Comparison of ENCODE assay signal across 8 cellular contexts in the genomic region with DNA sequence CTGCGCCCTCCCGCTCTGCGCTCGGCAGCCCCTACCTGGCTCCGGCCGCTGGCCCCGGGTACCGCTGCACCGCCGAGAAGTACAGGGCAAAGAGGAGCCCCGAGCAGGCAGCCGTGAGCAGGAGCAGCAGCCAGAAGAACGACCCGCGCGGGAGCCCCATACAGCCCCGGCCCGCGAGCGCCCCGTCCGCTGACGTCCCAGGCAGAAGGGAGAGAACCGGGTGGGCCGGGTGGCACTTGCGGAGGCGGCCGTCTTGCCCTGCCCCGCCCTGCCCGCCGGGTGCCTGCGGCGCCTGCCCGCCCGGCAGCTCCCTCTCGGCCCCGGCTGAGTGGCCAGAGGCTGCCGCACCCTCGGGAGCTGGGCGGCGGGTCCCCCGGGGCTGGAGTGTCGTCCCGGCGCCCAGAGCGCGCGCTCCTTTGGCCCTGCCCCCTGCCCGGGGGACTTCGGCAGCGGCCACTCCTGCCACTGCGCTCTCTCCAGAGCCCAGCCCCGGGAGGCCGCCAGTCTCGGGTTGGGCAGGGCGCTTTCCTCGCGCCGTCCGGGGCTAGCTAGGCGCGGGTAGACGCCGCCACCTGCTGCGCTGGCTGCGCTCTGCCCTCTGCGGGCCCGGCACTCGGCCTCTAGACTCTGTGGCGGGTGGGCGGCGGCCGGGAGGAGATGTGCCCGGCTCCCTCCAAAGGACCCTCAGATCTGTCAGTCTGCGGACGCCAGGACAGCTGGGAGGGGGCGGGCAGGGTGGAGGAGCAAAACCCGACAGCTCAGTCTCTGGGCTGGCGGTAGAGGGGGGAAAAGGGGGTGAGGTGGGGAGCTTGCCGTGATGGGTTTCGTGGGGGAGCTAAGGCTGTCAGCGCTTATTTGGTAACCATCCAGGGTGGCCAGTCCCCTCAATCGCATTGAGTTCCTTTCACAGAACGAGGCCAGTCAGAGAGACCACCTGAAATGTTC. TPM values are rescaled to one million over a fixed set of nuclear protein-coding genes. Genes with fewer than 3 reads are reported as not detected.
DNase-seq lines count a peak whose midpoint lies in the region; ATAC-seq, FAIRE-seq and TF ChIP-seq lines count a peak whose summit lies in the region.

ST6GALNAC2 (minus strand) TSS at position 212 of the 945 bp plus-strand sequence; CDS start at position 160, 52 bp downstream.

- H3K9me3 ChIP-seq in BE2C (no peaks in the 10 kb centered on the region), HEK293 (ENCODE audit: control insufficient read depth, insufficient read depth, low read depth, low read length) (no peaks in the 10 kb centered on the region), SJCRH30 (replicated peaks) (no peaks in the 10 kb centered on the region; the same call in 1 of the 2 replicates), K562 (replicated peaks; ENCODE audit: control insufficient read depth, insufficient read depth, low read depth, low read length) (no peaks in the 10 kb centered on the region), iPS-18a (ENCODE audit: control insufficient read depth, low read depth, low read length) (no peaks in the 10 kb centered on the region)

- FAIRE-seq in K562 (lab: Jason Lieb, UNC), result no peak

- H3K36me3 ChIP-seq in BE2C (no peaks in the 10 kb centered on the region), HEK293 (ENCODE audit: control insufficient read depth in 2 of 2, insufficient read depth in 1 of 2, low read length in 2 of 2) (no peaks in the 10 kb centered on the region), SJCRH30 (no peaks in the 10 kb centered on the region), K562 (ENCODE audit: control insufficient read depth, insufficient read depth, low read length) (no peaks in the 10 kb centered on the region), iPS-18a (ENCODE audit: control insufficient read depth, low read depth, low read length) (no peaks in the 10 kb centered on the region)

- no peaks in the 10 kb centered on the region for H3K9me1 ChIP-seq in K562 (ENCODE audit: control insufficient read depth, insufficient read depth, low read length)

- H3K4me3 ChIP-seq in BE2C (ENCODE audit: low read depth, low read length), result peak within 1 kb of the TSS; percentile 40
- H3K4me3 ChIP-seq in HEK293 (ENCODE audit: low read depth, low read length), result peak within 1 kb of the TSS; percentile 48
- peak within 1 kb of the TSS; percentile 36 for H3K4me3 ChIP-seq in SJCRH30
- H3K4me3 ChIP-seq in K562, result peak within 1 kb of the TSS; percentile 13; the same call in 1 of the 2 replicates
- H3K4me3 ChIP-seq in iPS-18a (ENCODE audit: low read length), result peak within 1 kb of the TSS; percentile 71
- H3K4me3 ChIP-seq in skeletal muscle cell (ENCODE audit: low read depth, low read length), result peak within 1 kb of the TSS; percentile 45

- CTCF ChIA-PET in HEK293 (lab: Yijun Ruan, JAX), result interaction anchor here (0.6 to 2.4 kb wide), 12 partner anchors 12 to 753 kb away, joined by 3 to 10 read pairs (median 5); no protein-coding TSS in a partner anchor
- CTCF ChIA-PET in K562 (lab: Yijun Ruan, JAX; ENCODE audit: low intra/inter-chr PET ratio), result no interaction called here

- intact Hi-C loops in K562 (cut with micrococcal nuclease), result no loop called here

- 52% methylated on average over 20 of the region's 84 CpGs for WGBS in K562 (ENCODE audit: insufficient coverage, low coverage, missing lambda C conversion rate)

- peak within 1 kb of the TSS; percentile 40; the same call in 1 of the 2 replicates for H2AFZ ChIP-seq in K562 (ENCODE audit: low read depth, low read length)

- ATAC-seq in K562 (peak; percentile 58), HG02610 (IDR thresholded peaks at IDR 0.05; ENCODE audit: unreplicated experiment) (no peak), GM18861 (IDR thresholded peaks at IDR 0.05; ENCODE audit: unreplicated experiment) (no peak)

- TF ChIP-seq CTCF in BE2C (IDR thresholded peaks at IDR 0.05; ENCODE audit: low read depth, low read length), result peak; percentile 20
- TF ChIP-seq CTCF in HEK293 (tag by site-specific recombination; IDR thresholded peaks at IDR 0.05), result peak; percentile 70
- TF ChIP-seq CTCF in K562 (IDR thresholded peaks at IDR 0.05 in 2 of 3, conservative IDR thresholded peaks at IDR 0.05 in 1 of 3; ENCODE audit: insufficient read depth in 2 of 3, low read depth in 1 of 3, low read length in 3 of 3), result no peak

- POLR2A ChIA-PET in HEK293 (lab: Yijun Ruan, JAX), result interaction anchor here (0.5 to 2.0 kb wide), 14 partner anchors 10 to 139 kb away, joined by 3 to 15 read pairs (median 5); partner anchors contain the start of gene PRCD
- POLR2A ChIA-PET in K562 (lab: Yijun Ruan, JAX), result interaction anchor here (0.6 kb wide), 2 partner anchors 8 to 19 kb away, joined by 3 to 5 read pairs; no protein-coding TSS in a partner anchor

- peaks cover 22% of the 10 kb centered on the region for H3K27me3 ChIP-seq in BE2C
- no peaks in the 10 kb centered on the region for H3K27me3 ChIP-seq in SJCRH30
- peaks cover 0 to 6% of the 10 kb centered on the region in 2 experiments; a peak in 2 of 5 replicates for H3K27me3 ChIP-seq in K562 (ENCODE audit: control insufficient read depth in 2 of 2, insufficient read depth in 2 of 2, low read length in 2 of 2)
- H3K27me3 ChIP-seq in iPS-18a (ENCODE audit: control insufficient read depth, insufficient read depth, low read length), result peaks cover 74% of the 10 kb centered on the region

- DNase-seq in BE2C, result peak; percentile 74
- DNase-seq in SJCRH30, result peak; percentile 47 to 56
- peak in 2 of 4 experiments; percentile 34 to 44 for DNase-seq in K562 (ENCODE audit: extremely low read depth in 1 of 4, low spot score in 3 of 4)
- no peak for DNase-seq in skeletal muscle cell (ENCODE audit: low read depth)

- in situ Hi-C loops in K562 (cut with MboI), result no loop called here

- H3K4me2 ChIP-seq in K562 (ENCODE audit: insufficient read depth, low read length), result peak within 1 kb of the TSS; percentile 37

- no peak for TF ChIP-seq RAD21 in K562 (CRISPR knock-in tag; conservative IDR thresholded peaks at IDR 0.05 in 1 of 2, IDR thresholded peaks at IDR 0.05 in 1 of 2)

- BruUV-seq in K562 (replicated peaks; lab: Mats Ljungman, UMichigan), result no TSS peak

- no peaks in the 10 kb centered on the region for H4K20me1 ChIP-seq in K562 (replicated peaks; ENCODE audit: control insufficient read depth, insufficient read depth, low read length)

- H3K27ac ChIP-seq in HEK293 (ENCODE audit: extremely low read depth, low read depth, low read length) (peak within 1 kb of the TSS; percentile 71), SJCRH30 (no peak within 1 kb of the TSS), K562 (ENCODE audit: extremely low read depth, low read depth, low read length) (no peak within 1 kb of the TSS), iPS-18a (ENCODE audit: low read length) (no peak within 1 kb of the TSS)

- TF ChIP-seq POLR2A in K562 (conservative IDR thresholded peaks at IDR 0.05), result no peak

- H3K9ac ChIP-seq in K562 (ENCODE audit: insufficient read depth in 1 of 2, low read depth in 2 of 2, low read length in 2 of 2), result peak within 1 kb of the TSS in 1 of 2 experiments; percentile 68; a peak in 3 of 4 replicates
- no peak within 1 kb of the TSS for H3K9ac ChIP-seq in iPS-18a (ENCODE audit: low read length)

- no peak for TF ChIP-seq EP300 in K562 (IDR thresholded peaks at IDR 0.05; ENCODE audit: low read length)

- H3K79me2 ChIP-seq in K562 (ENCODE audit: control insufficient read depth, insufficient read depth, low read length), result no peaks in the 10 kb centered on the region

- H3K4me1 ChIP-seq in BE2C, result no peaks in the 10 kb centered on the region
- H3K4me1 ChIP-seq in HEK293 (ENCODE audit: control insufficient read depth, insufficient read depth, low read length), result peaks cover 3% of the 10 kb centered on the region; the same call in 1 of the 2 replicates
- H3K4me1 ChIP-seq in SJCRH30, result peaks cover 17% of the 10 kb centered on the region
- peaks cover 0 to 28% of the 10 kb centered on the region in 2 experiments; a peak in 3 of 5 replicates for H3K4me1 ChIP-seq in K562 (replicated peaks in 1 of 2; ENCODE audit: control insufficient read depth in 2 of 2, insufficient read depth in 2 of 2, low read length in 2 of 2)
- H3K4me1 ChIP-seq in iPS-18a (ENCODE audit: control insufficient read depth, low read depth, low read length), result peaks cover 6% of the 10 kb centered on the region

TF ChIP-seq in HEK293, 187 proteins besides CTCF, POLR2A, EP300 and RAD21 (continues in another document):
- TF ChIP-seq ZEB2 (tag by site-specific recombination; IDR thresholded peaks at IDR 0.05) (0 out of 2 replicates have a peak, but pooled peaks have one; percentile 24), ZNF555 (tag by site-specific recombination; conservative IDR thresholded peaks at IDR 0.05) (no peak), TRIM28 (IDR thresholded peaks at IDR 0.05; ENCODE audit: borderline replicate concordance, low read length) (no peak), OSR2 (tag by site-specific recombination; IDR thresholded peaks at IDR 0.05) (peak; percentile 89), SCRT2 (tag by site-specific recombination; IDR thresholded peaks at IDR 0.05) (peak; percentile 92)

RNA-seq across cellular contexts. Expression of gene ST6GALNAC2, which starts in this region (rescaled TPM):
- polyA plus RNA-seq in BE2C (2012; ENCODE audit: insufficient read depth, insufficient read length, low read depth), result not detected
- total RNA-seq in SJCRH30 (2014; rRNA removed; shearing (Covaris generic)), result 0.20 TPM in 1 of 2 replicates, not detected in the other
- not detected in 2 replicates for total RNA-seq in K562 (2011; cell fraction: chromatin; rRNA removed; ENCODE audit: low replicate concordance)
- total RNA-seq in K562 (2011; cell fraction: nucleolus; rRNA removed), result not detected in 2 replicates
- not detected in 2 replicates for total RNA-seq in K562 (2011; cell fraction: nucleoplasm; rRNA removed)
- not detected in 2 replicates for total RNA-seq in K562 (2014; rRNA removed)
- total RNA-seq in K562 (2014; rRNA removed; fragmentation: Illumina TruSeq; extraction: Trizol), result not detected in 2 replicates
- total RNA-seq in K562 (2015; rRNA removed; fragmentation: Illumina TruSeq; extraction: Trizol), result not detected in 2 replicates
- total RNA-seq in K562 (2021), result not detected in 2 replicates
- not detected in 2 replicates for polyA plus RNA-seq in K562 (2011; rRNA removed)
- not detected in 2 replicates for polyA plus RNA-seq in K562 (2011; cell fraction: cytosol; rRNA removed)
- polyA plus RNA-seq in K562 (2011; cell fraction: nucleus; rRNA removed), result not detected in 2 replicates
- not detected in 2 replicates for polyA plus RNA-seq in K562 (2012)
- polyA plus RNA-seq in K562 (2014; fragmentation: Illumina TruSeq; extraction: Trizol), result 0.18 TPM in 1 of 2 replicates, not detected in the other
- polyA plus RNA-seq in K562 (2014; fragmentation: Nextera tagmentation; extraction: Ambion mirVana), result not detected
- not detected in 2 replicates for polyA plus RNA-seq in K562 (2014; rRNA removed)
- not detected in 2 replicates for polyA minus RNA-seq in K562 (2011; rRNA and poly(A)+ RNA removed)
- not detected in 2 replicates for polyA minus RNA-seq in K562 (2011; cell fraction: cytosol; rRNA and poly(A)+ RNA removed)
- polyA minus RNA-seq in K562 (2011; cell fraction: nucleus; rRNA and poly(A)+ RNA removed), result not detected in 2 replicates

Comparison
In these comparisons a context has a peak if more than half of its experiments do, and no peak if none do; other contexts are left out.
1. Peak in DNase-seq and H3K4me3 ChIP-seq in SJCRH30; RNA of the gene not detected or under 1 TPM.
2. Peak in ATAC-seq, H3K4me3 ChIP-seq and H3K4me2 ChIP-seq in K562; RNA of the gene not detected or under 1 TPM.
3. H3K4me3 ChIP-seq: peak in every context shown above with its lines; median percentile 71 in iPS-18a; 48 in HEK293; 45 in skeletal muscle cell; 40 in BE2C; 36 in SJCRH30; 13 in K562.
4. CTCF ChIP-seq: peak in BE2C (single experiment) and HEK293 (single experiment); none in K562 (0 of 3).